Comparison of ENCODE assay signal across 19 cellular contexts in the genomic region with DNA sequence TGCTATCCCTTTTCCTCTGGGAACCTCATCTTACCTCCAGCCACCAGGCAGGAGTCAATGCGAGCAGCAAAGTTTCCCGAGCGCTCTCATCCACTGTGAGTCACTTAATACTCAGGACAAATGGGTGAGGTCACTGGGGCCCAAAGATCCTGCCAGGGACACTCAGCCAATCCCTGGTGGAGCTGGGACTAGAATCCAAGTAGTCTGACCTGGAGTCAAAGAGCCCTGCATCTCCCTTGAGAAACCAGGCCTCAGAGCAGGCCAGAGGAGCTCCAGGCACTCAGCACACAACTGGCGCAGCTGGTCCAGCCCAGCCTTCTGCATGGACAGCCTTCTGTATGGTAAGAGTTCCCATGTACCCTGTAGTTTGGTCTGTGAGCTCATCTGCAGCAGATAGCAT.
DNase-seq lines count a peak whose midpoint lies in the region; ATAC-seq and TF ChIP-seq lines count a peak whose summit lies in the region.
"Had no signal": no experiment of that assay in that cellular context is flagged by ENCODE, and none has a peak within 500 bp of the region (broad histone marks: within the 10 kb centered on the region; RNA-seq: fewer than 3 reads in every experiment).

No MANE protein-coding gene starts in this region.

- no peaks in the 10 kb centered on the region for H3K4me1 ChIP-seq in lower lobe of right lung
- H3K4me1 ChIP-seq: A549 had no signal

- no peaks in the 10 kb centered on the region for H3K36me3 Mint-ChIP-seq in natural killer cell treated with Interleukin-12 subunit alpha and Interleukin-12 subunit beta and Interleukin-15 and Interleukin-18, amount 100 ng/mL, for 72 hours
- H3K36me3 Mint-ChIP-seq in natural killer cell (no peaks in the 10 kb centered on the region), type B pancreatic cell (no peaks in the 10 kb centered on the region)

- H3K4me1 Mint-ChIP-seq in natural killer cell treated with Interleukin-12 subunit alpha and Interleukin-12 subunit beta and Interleukin-15 and Interleukin-18, amount 100 ng/mL, for 72 hours (ENCODE audit: low read depth in 2 of 2) = peaks cover 3 to 6% of the 10 kb centered on the region in 2 donors
- H3K4me1 Mint-ChIP-seq in natural killer cell (peaks cover 0 to 10% of the 10 kb centered on the region in 2 donors), type B pancreatic cell (ENCODE audit: unreplicated experiment) (no peaks in the 10 kb centered on the region)

- TF ChIP-seq CTCF in natural killer cell (IDR thresholded peaks at IDR 0.05) (no peak), WERI-Rb-1 (IDR thresholded peaks at IDR 0.05; ENCODE audit: low read depth, low read length) (no peak), fibroblast of the aortic adventitia (IDR thresholded peaks at IDR 0.05; ENCODE audit: insufficient read depth, low read length) (no peak), type B pancreatic cell (conservative IDR thresholded peaks at IDR 0.05) (no peak), lower lobe of right lung (IDR thresholded peaks at IDR 0.05) (no peak)

- H3K9me3 ChIP-seq in WERI-Rb-1 (ENCODE audit: severe bottlenecking) (no peaks in the 10 kb centered on the region), lower lobe of right lung (no peaks in the 10 kb centered on the region)
- H3K9me3 ChIP-seq: A549 had no signal

- no peak for ATAC-seq in natural killer cell treated with Interleukin-12 subunit alpha and Interleukin-12 subunit beta and Interleukin-15 and Interleukin-18, amount 100 ng/mL, for 72 hours
- ATAC-seq in natural killer cell = no peak
- ATAC-seq in GM21515 (IDR thresholded peaks at IDR 0.05; ENCODE audit: unreplicated experiment) = no peak
- ATAC-seq in lower lobe of right lung = no peak
- ATAC-seq: A549 had no signal

- H3K27ac Mint-ChIP-seq in natural killer cell treated with Interleukin-12 subunit alpha and Interleukin-12 subunit beta and Interleukin-15 and Interleukin-18, amount 100 ng/mL, for 72 hours = no peak overlapping the region
- no peak overlapping the region for H3K27ac Mint-ChIP-seq in natural killer cell
- H3K27ac Mint-ChIP-seq in type B pancreatic cell = peak overlapping the region; percentile 55
- H3K27ac Mint-ChIP-seq: stimulated activated naive CD8-positive, alpha-beta T cell treated with anti-CD3 and anti-CD28 coated beads, Interleukin-15, Interleukin-2, amounts not matched to agents 100 ng/mL and 50 ng/mL, for 24 hours had no signal

- peaks cover 2 to 8% of the 10 kb centered on the region in 2 donors for H3K27me3 Mint-ChIP-seq in natural killer cell treated with Interleukin-12 subunit alpha and Interleukin-12 subunit beta and Interleukin-15 and Interleukin-18, amount 100 ng/mL, for 72 hours
- H3K27me3 Mint-ChIP-seq in natural killer cell (ENCODE audit: low read depth in 2 of 2) = peaks cover 0 to 12% of the 10 kb centered on the region in 2 donors
- peaks cover 3% of the 10 kb centered on the region for H3K27me3 Mint-ChIP-seq in type B pancreatic cell
- H3K27me3 Mint-ChIP-seq: stimulated activated naive CD8-positive, alpha-beta T cell treated with anti-CD3 and anti-CD28 coated beads, Interleukin-15, Interleukin-2, amounts not matched to agents 100 ng/mL and 50 ng/mL, for 24 hours had no signal

- no peaks in the 10 kb centered on the region for H3K36me3 ChIP-seq in WERI-Rb-1
- H3K36me3 ChIP-seq in lower lobe of right lung = no peaks in the 10 kb centered on the region

- DNase-seq in natural killer cell treated with Interleukin-12 subunit alpha and Interleukin-12 subunit beta and Interleukin-15 and Interleukin-18, amount 100 ng/mL, for 72 hours (ENCODE audit: low spot score) = peak; percentile 29
- DNase-seq in natural killer cell = no peak
- peak; percentile 8 for DNase-seq in WERI-Rb-1
- DNase-seq in fibroblast of the aortic adventitia (ENCODE audit: low read depth) = peak; percentile 59
- DNase-seq in type B pancreatic cell (ENCODE audit: extremely low spot score, unreplicated experiment) = no peak
- no peak for DNase-seq in activated CD4-positive, alpha-beta T cell treated with anti-CD3 and anti-CD28 coated beads, Interleukin-2, amount 50 U/mL, for 48 hours
- DNase-seq in lower lobe of right lung = no peak
- DNase-seq: amygdala, foreskin melanocyte, midbrain, NCI-H1436 treated with DMSO at 0.1 percent for 48 hours, NCI-H446 treated with DMSO at 0.1 percent for 48 hours, OCI-M1, T-helper 1 cell had no signal

- H3K27me3 ChIP-seq in WERI-Rb-1 (ENCODE audit: insufficient read depth, low read depth, severe bottlenecking) (no peaks in the 10 kb centered on the region), lower lobe of right lung (ENCODE audit: low read depth) (no peaks in the 10 kb centered on the region)

- no peaks in the 10 kb centered on the region for H3K9me3 Mint-ChIP-seq in natural killer cell treated with Interleukin-12 subunit alpha and Interleukin-12 subunit beta and Interleukin-15 and Interleukin-18, amount 100 ng/mL, for 72 hours
- H3K9me3 Mint-ChIP-seq in natural killer cell = no peaks in the 10 kb centered on the region
- H3K9me3 Mint-ChIP-seq in type B pancreatic cell = no peaks in the 10 kb centered on the region
- H3K9me3 Mint-ChIP-seq: stimulated activated naive CD8-positive, alpha-beta T cell treated with anti-CD3 and anti-CD28 coated beads, Interleukin-15, Interleukin-2, amounts not matched to agents 100 ng/mL and 50 ng/mL, for 24 hours had no signal

- H3K4me3 ChIP-seq in WERI-Rb-1 (ENCODE audit: low read depth, low read length) (no peak overlapping the region), fibroblast of the aortic adventitia (ENCODE audit: low read depth, low read length) (no peak overlapping the region), lower lobe of right lung (no peak overlapping the region)
- H3K4me3 ChIP-seq: A549, skin epidermis had no signal

- H3K27ac ChIP-seq in WERI-Rb-1 (no peak overlapping the region), lower lobe of right lung (no peak overlapping the region)
- H3K27ac ChIP-seq: A549, KMS-11, skin epidermis had no signal

- intact Hi-C loops in natural killer cell (cut with micrococcal nuclease) (no loop called here), lower lobe of right lung (cut with DNase I) (no loop called here)

- H3K4me3 Mint-ChIP-seq in natural killer cell treated with Interleukin-12 subunit alpha and Interleukin-12 subunit beta and Interleukin-15 and Interleukin-18, amount 100 ng/mL, for 72 hours = no peak overlapping the region
- H3K4me3 Mint-ChIP-seq in natural killer cell (no peak overlapping the region), type B pancreatic cell (no peak overlapping the region)
- H3K4me3 Mint-ChIP-seq: stimulated activated naive CD8-positive, alpha-beta T cell treated with anti-CD3 and anti-CD28 coated beads, Interleukin-15, Interleukin-2, amounts not matched to agents 100 ng/mL and 50 ng/mL, for 24 hours had no signal

Comparison
In these comparisons a context has a peak if more than half of its experiments do, and no peak if none do; other contexts are left out.
1. DNase-seq: peak in natural killer cell treated with Interleukin-12 subunit alpha and Interleukin-12 subunit beta and Interleukin-15 and Interleukin-18, amount 100 ng/mL, for 72 hours (single experiment), WERI-Rb-1 (single experiment) and fibroblast of the aortic adventitia (single experiment); none in natural killer cell (single experiment), type B pancreatic cell (single experiment), activated CD4-positive, alpha-beta T cell treated with anti-CD3 and anti-CD28 coated beads, Interleukin-2, amount 50 U/mL, for 48 hours (0 of 2) and lower lobe of right lung (single experiment).